ENCODE assay signal across 15 cellular contexts in genomic region chr19:50870417-50871089, GRCh38. TPM values are rescaled to one million over a fixed set of nuclear protein-coding genes. Genes with fewer than 3 reads are reported as not detected.
DNase-seq lines count a peak whose midpoint lies in the region; ATAC-seq and TF ChIP-seq lines count a peak whose summit lies in the region.
"Had no signal": no experiment of that assay in that cellular context is flagged by ENCODE, and none has a peak within 500 bp of the region (broad histone marks: within the 10 kb centered on the region; RNA-seq: fewer than 3 reads in every experiment).

No MANE protein-coding gene starts in this region.

- no peaks in the 10 kb centered on the region for H3K9me3 ChIP-seq in endodermal cell (ENCODE audit: control insufficient read depth, low read length)

- H3K4me1 Mint-ChIP-seq in endodermal cell, result no peaks in the 10 kb centered on the region
- H3K4me1 Mint-ChIP-seq in stimulated activated effector memory CD8-positive, alpha-beta T cell treated with anti-CD3 and anti-CD28 coated beads, Interleukin-12 subunit alpha, Interleukin-12 subunit beta, amount 100 ng/mL, for 72 hours, result no peaks in the 10 kb centered on the region
- H3K4me1 Mint-ChIP-seq: activated naive CD4-positive, alpha-beta T cell treated with anti-CD3 and anti-CD28 coated beads, Interleukin-2, amount 50 U/mL, for 24 hours had no signal

- no peaks in the 10 kb centered on the region for H3K36me3 ChIP-seq in endodermal cell (ENCODE audit: control insufficient read depth, insufficient read depth, low read length)

- H3K36me3 Mint-ChIP-seq in endodermal cell (ENCODE audit: low read depth), result no peaks in the 10 kb centered on the region
- H3K36me3 Mint-ChIP-seq in stimulated activated effector memory CD8-positive, alpha-beta T cell treated with anti-CD3 and anti-CD28 coated beads, Interleukin-12 subunit alpha, Interleukin-12 subunit beta, amount 100 ng/mL, for 72 hours, result no peaks in the 10 kb centered on the region
- H3K36me3 Mint-ChIP-seq: activated naive CD4-positive, alpha-beta T cell treated with anti-CD3 and anti-CD28 coated beads, Interleukin-2, amount 50 U/mL, for 24 hours had no signal

- H3K9me3 Mint-ChIP-seq in endodermal cell, result no peaks in the 10 kb centered on the region
- H3K9me3 Mint-ChIP-seq in stimulated activated effector memory CD8-positive, alpha-beta T cell treated with anti-CD3 and anti-CD28 coated beads, Interleukin-12 subunit alpha, Interleukin-12 subunit beta, amount 100 ng/mL, for 72 hours, result no peaks in the 10 kb centered on the region
- H3K9me3 Mint-ChIP-seq: activated naive CD4-positive, alpha-beta T cell treated with anti-CD3 and anti-CD28 coated beads, Interleukin-2, amount 50 U/mL, for 24 hours had no signal

- H3K4me3 Mint-ChIP-seq in endodermal cell, result no peak overlapping the region
- H3K4me3 Mint-ChIP-seq in stimulated activated effector memory CD8-positive, alpha-beta T cell treated with anti-CD3 and anti-CD28 coated beads, Interleukin-12 subunit alpha, Interleukin-12 subunit beta, amount 100 ng/mL, for 72 hours, result no peak overlapping the region
- H3K4me3 Mint-ChIP-seq: activated naive CD4-positive, alpha-beta T cell treated with anti-CD3 and anti-CD28 coated beads, Interleukin-2, amount 50 U/mL, for 24 hours had no signal

- H3K27me3 Mint-ChIP-seq in endodermal cell (ENCODE audit: insufficient read depth), result peaks cover 72% of the 10 kb centered on the region

- H3K27ac ChIP-seq in endodermal cell (ENCODE audit: low read depth, low read length), result no peak overlapping the region

- peak; percentile 31 for ATAC-seq in stimulated activated effector memory CD8-positive, alpha-beta T cell treated with anti-CD3 and anti-CD28 coated beads, Interleukin-12 subunit alpha, Interleukin-12 subunit beta, amount 100 ng/mL, for 72 hours
- no peak for ATAC-seq in GM18502 (IDR thresholded peaks at IDR 0.05; ENCODE audit: poor library complexity, unreplicated experiment)

- peak; percentile 65 for TF ChIP-seq CTCF in endodermal cell (conservative IDR thresholded peaks at IDR 0.05)

- 84 to 85% methylated on average over 13 to 26 of the region's 26 CpGs for WGBS in endodermal cell (ENCODE audit: insufficient coverage in 1 of 2, insufficient read length in 1 of 2), 2 experiments

- no peak overlapping the region for H3K4me3 ChIP-seq in endodermal cell (ENCODE audit: low read length)

- no peaks in the 10 kb centered on the region for H3K4me1 ChIP-seq in endodermal cell (ENCODE audit: control insufficient read depth, insufficient read depth, low read length)

- peak; percentile 6 for DNase-seq in activated CD8-positive, alpha-beta memory T cell treated with anti-CD3 and anti-CD28 coated beads, Interleukin-2, amount 50 U/mL, for 24 hours (ENCODE audit: extremely low read depth)
- DNase-seq in activated CD8-positive, alpha-beta memory T cell treated with anti-CD3 and anti-CD28 coated beads, Interleukin-2, amount 50 U/mL, for 4 hours, result no peak
- DNase-seq in RPMI8226, result peak; percentile 93
- peak; percentile 75 for DNase-seq in endodermal cell
- peak in 1 of 2 donors; percentile 53 for DNase-seq in stimulated activated effector memory CD8-positive, alpha-beta T cell treated with anti-CD3 and anti-CD28 coated beads, Interleukin-12 subunit alpha, Interleukin-12 subunit beta, amount 100 ng/mL, for 72 hours (ENCODE audit: low spot score in 2 of 2)
- no peak for DNase-seq in central memory CD4-positive, alpha-beta T cell
- no peak for DNase-seq in NCI-H187 treated with DMSO at 0.1 percent for 48 hours (lab: John Stamatoyannopoulos, UW)
- DNase-seq: DND-41, NCI-H1417 had no signal

- no peaks in the 10 kb centered on the region for H3K27me3 ChIP-seq in endodermal cell (ENCODE audit: control insufficient read depth, insufficient read depth, low read length, poor library complexity, severe bottlenecking)

- H3K9ac ChIP-seq in endodermal cell (ENCODE audit: extremely low read depth, low read length, poor library complexity, severe bottlenecking), result no peak overlapping the region

- no peak overlapping the region for H3K27ac Mint-ChIP-seq in endodermal cell
- H3K27ac Mint-ChIP-seq in stimulated activated effector memory CD8-positive, alpha-beta T cell treated with anti-CD3 and anti-CD28 coated beads, Interleukin-12 subunit alpha, Interleukin-12 subunit beta, amount 100 ng/mL, for 72 hours, result no peak overlapping the region
- H3K27ac Mint-ChIP-seq: activated naive CD4-positive, alpha-beta T cell treated with anti-CD3 and anti-CD28 coated beads, Interleukin-2, amount 50 U/mL, for 24 hours had no signal

RNA-seq across cellular contexts. Expression of gene KLK2, which starts 2.7 kb away (rescaled TPM):
- under 1 TPM in 1 of 2 donors, not detected in 1; 0.35 TPM for total RNA-seq in endodermal cell
- polyA plus RNA-seq in endodermal cell (2013, experiment 1 of 2), result not detected
- not detected for polyA plus RNA-seq in endodermal cell (2013, experiment 2 of 2)
- total RNA-seq: dermis microvascular lymphatic vessel endothelial cell, liver, OCI-LY7 had no signal
- polyA plus RNA-seq: liver had no signal

RNA-seq across cellular contexts. Expression of gene KLK3, which starts 15.8 kb away (rescaled TPM):
- not detected for total RNA-seq in endodermal cell
- polyA plus RNA-seq in endodermal cell (2013, experiment 1 of 2), result not detected
- not detected for polyA plus RNA-seq in endodermal cell (2013, experiment 2 of 2)
- total RNA-seq: dermis microvascular lymphatic vessel endothelial cell, liver, OCI-LY7, subcutaneous adipose tissue had no signal
- polyA plus RNA-seq: liver had no signal

RNA-seq across cellular contexts. Expression of gene KLK15, which starts 37.2 kb away (rescaled TPM):
- total RNA-seq in endodermal cell, result not detected
- polyA plus RNA-seq in endodermal cell (2013, experiment 1 of 2), result not detected
- polyA plus RNA-seq in endodermal cell (2013, experiment 2 of 2), result not detected
- total RNA-seq: dermis microvascular lymphatic vessel endothelial cell, liver, OCI-LY7, subcutaneous adipose tissue had no signal
- polyA plus RNA-seq: liver had no signal

RNA-seq across cellular contexts. Expression of gene KLK4, which starts 40.6 kb away (rescaled TPM):
- total RNA-seq in endodermal cell, result not detected
- not detected for polyA plus RNA-seq in endodermal cell (2013, experiment 1 of 2)
- not detected for polyA plus RNA-seq in endodermal cell (2013, experiment 2 of 2)
- total RNA-seq: dermis microvascular lymphatic vessel endothelial cell, liver, OCI-LY7, subcutaneous adipose tissue had no signal
- polyA plus RNA-seq: liver had no signal

RNA-seq across cellular contexts. Expression of gene KLK1, which starts 47.0 kb away (rescaled TPM):
- total RNA-seq in endodermal cell, result under 1 TPM; 0.75 to 0.82 TPM
- polyA plus RNA-seq in endodermal cell (2013, experiment 1 of 2), result 0.36 TPM
- not detected for polyA plus RNA-seq in endodermal cell (2013, experiment 2 of 2)
- total RNA-seq: dermis microvascular lymphatic vessel endothelial cell, liver had no signal
- polyA plus RNA-seq: liver had no signal

Comparison
In these comparisons a context has a peak if more than half of its experiments do, and no peak if none do; other contexts are left out.
1. DNase-seq: peak in activated CD8-positive, alpha-beta memory T cell treated with anti-CD3 and anti-CD28 coated beads, Interleukin-2, amount 50 U/mL, for 24 hours (single experiment), RPMI8226 (single experiment) and endodermal cell (single experiment); none in activated CD8-positive, alpha-beta memory T cell treated with anti-CD3 and anti-CD28 coated beads, Interleukin-2, amount 50 U/mL, for 4 hours (single experiment), central memory CD4-positive, alpha-beta T cell (single experiment) and NCI-H187 treated with DMSO at 0.1 percent for 48 hours (single experiment).